8 cellular contexts compared by ENCODE assay signal in genomic region chr3:187745201-187746058, GRCh38. TPM values are rescaled to one million over a fixed set of nuclear protein-coding genes. Genes with fewer than 3 reads are reported as not detected.
DNase-seq lines count a peak whose midpoint lies in the region; ATAC-seq, FAIRE-seq and TF ChIP-seq lines count a peak whose summit lies in the region.

Gene BCL6 (minus strand): TSS chr3:187745468. CDS start chr3:187733693, 11,775 bp downstream.

- intact Hi-C loops in left cardiac atrium (cut with DNase I) (loop anchor here (2.0 to 10.0 kb wide), 11 partner anchors 199 to 1039 kb away; partner anchors contain the start of gene LPP (in 2 of the 2)), posterior cingulate gyrus (cut with DNase I) (loop anchor here (2.0 to 5.0 kb wide), 2 partner anchors 307 to 412 kb away; no protein-coding TSS in a partner anchor)

- TF ChIP-seq POLR2A in GM12892 (IDR thresholded peaks at IDR 0.05; ENCODE audit: low read depth, low read length): no peak

- peak; percentile 78 for FAIRE-seq in GM12892 (lab: Jason Lieb, UNC)

- no peak for DNase-seq in GM12892 (ENCODE audit: insufficient read length)
- peak; percentile 82 for DNase-seq in NCI-H187 treated with DMSO at 0.1 percent for 48 hours (lab: John Stamatoyannopoulos, UW)
- peak; percentile 57 to 96 (median 81) for DNase-seq in T-helper 2 cell
- DNase-seq in amygdala (lab: John Stamatoyannopoulos, UW): peak; percentile 56 to 99 (median 88)
- DNase-seq in left cardiac atrium: peak; percentile 94
- peak; percentile 86 to 98 (median 88) for DNase-seq in posterior cingulate gyrus
- peak; percentile 95 for DNase-seq in ureter (ENCODE audit: low spot score)

- ATAC-seq in HG02943 (IDR thresholded peaks at IDR 0.05; ENCODE audit: low read depth, unreplicated experiment): peak; percentile 66
- ATAC-seq in left cardiac atrium: peak; percentile 71 to 80

RNA-seq across cellular contexts. Expression of gene BCL6, which starts in this region (rescaled TPM):
- 0.15 TPM for polyA plus RNA-seq in GM12892 (2012; ENCODE audit: missing spikeins)
- total RNA-seq in left cardiac atrium: 100 to 1,000 TPM in 1 of 2 donors, 10 to 100 TPM in 1; 91.7 to 113 TPM
- 90.7 TPM for total RNA-seq in ureter
